8 cellular contexts compared by ENCODE assay signal in the genomic region with DNA sequence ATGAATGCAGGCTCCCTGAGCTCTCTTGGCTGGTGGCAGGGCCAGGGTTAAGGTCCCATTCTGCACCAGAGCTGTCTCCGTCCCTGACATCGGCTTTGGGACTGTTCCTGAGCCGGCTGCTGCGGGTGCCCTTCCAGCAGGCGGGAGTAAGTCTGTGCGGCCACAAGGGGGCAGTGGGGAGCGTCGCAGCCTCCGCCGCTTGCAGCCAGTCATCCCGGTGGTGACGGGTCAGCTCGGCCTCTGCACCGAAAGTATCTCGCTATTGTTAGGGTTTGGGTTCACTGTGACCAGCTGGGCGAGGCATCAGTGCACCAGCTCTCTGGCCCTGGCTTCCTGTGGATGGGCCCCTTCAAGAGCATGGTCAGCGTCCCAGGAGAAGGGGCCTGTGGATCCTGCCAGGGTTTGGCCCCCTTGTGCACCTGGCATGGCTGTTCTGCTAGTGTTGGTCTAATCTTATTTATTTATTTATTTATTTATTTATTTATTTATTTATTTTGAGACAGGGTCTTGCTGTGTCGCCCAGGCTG. TPM values are rescaled to one million over a fixed set of nuclear protein-coding genes. Genes with fewer than 3 reads are reported as not detected.
A peak's percentile ranks its signal among the peaks of the same experiment; 100 is the strongest.
DNase-seq lines count a peak whose midpoint lies in the region; ATAC-seq and TF ChIP-seq lines count a peak whose summit lies in the region.

No MANE protein-coding gene starts in this region.

- CTCF ChIA-PET in activated CD4-positive, alpha-beta memory T cell treated with anti-CD3 and anti-CD28 coated beads, Interleukin-2, amount 10 ng/mL, durations not matched to agents 7 days and 5 days (lab: Charles Lee) = interaction anchor here (0.6 to 3.4 kb wide), 19 partner anchors 9 to 1429 kb away, joined by 3 to 38 read pairs (median 5); a partner anchor contains a TSS

- no peak overlapping the region for H3K27ac ChIP-seq in C4-2B
- peak overlapping the region in 1 of 2 donors; percentile 25 for H3K27ac ChIP-seq in lung (ENCODE audit: low read depth in 1 of 2, low read length in 1 of 2)

- 9% methylated on average over 18 of the region's 18 CpGs for WGBS in lung, 2 donors

- no peaks in the 10 kb centered on the region for H3K27me3 Mint-ChIP-seq in activated CD4-positive, alpha-beta memory T cell treated with anti-CD3 and anti-CD28 coated beads, Interleukin-2, amount 10 ng/mL, durations not matched to agents 7 days and 5 days

- no peaks in the 10 kb centered on the region for H3K27me3 ChIP-seq in lung (ENCODE audit: control insufficient read depth, insufficient read depth)

- H3K36me3 ChIP-seq in lung (ENCODE audit: control insufficient read depth in 2 of 2, insufficient read depth in 2 of 2, low read length in 2 of 2) = peaks cover 0 to 4% of the 10 kb centered on the region in 2 donors

- H3K27ac Mint-ChIP-seq in activated CD4-positive, alpha-beta memory T cell treated with anti-CD3 and anti-CD28 coated beads, Interleukin-2, amount 10 ng/mL, durations not matched to agents 7 days and 5 days = no peak overlapping the region

- no peak overlapping the region for H3K4me3 Mint-ChIP-seq in activated CD4-positive, alpha-beta memory T cell treated with anti-CD3 and anti-CD28 coated beads, Interleukin-2, amount 10 ng/mL, durations not matched to agents 7 days and 5 days

- H3K36me3 Mint-ChIP-seq in activated CD4-positive, alpha-beta memory T cell treated with anti-CD3 and anti-CD28 coated beads, Interleukin-2, amount 10 ng/mL, durations not matched to agents 7 days and 5 days (ENCODE audit: low read depth) = peaks cover 3% of the 10 kb centered on the region

- H3K4me3 ChIP-seq in lung = no peak overlapping the region

- H3K4me1 Mint-ChIP-seq in activated CD4-positive, alpha-beta memory T cell treated with anti-CD3 and anti-CD28 coated beads, Interleukin-2, amount 10 ng/mL, durations not matched to agents 7 days and 5 days = peaks cover 24% of the 10 kb centered on the region

- H3K4me1 ChIP-seq in lung (ENCODE audit: control insufficient read depth in 2 of 2, insufficient read depth in 2 of 2, low read length in 2 of 2) = peaks cover 8 to 18% of the 10 kb centered on the region in 2 donors

- DNase-seq in NCI-H460 (ENCODE audit: extremely low read depth, low read depth) (peak; percentile 54), ecto neural progenitor cell (ENCODE audit: low spot score) (peak; percentile 88), lung (ENCODE audit: low spot score) (peak; percentile 76)
- peak; percentile 73 for DNase-seq in activated CD4-positive, alpha-beta memory T cell treated with anti-CD3 and anti-CD28 coated beads, Interleukin-2, amount 10 ng/mL, durations not matched to agents 7 days and 5 days
- DNase-seq in stimulated activated CD4-positive, alpha-beta T cell treated with anti-CD3 and anti-CD28 coated beads, TNF-alpha, amount 100 ng/mL, for 48 hours (ENCODE audit: low read depth in 3 of 3) = peak; percentile 58 to 81 (median 61)

- H3K9me3 ChIP-seq in lung (ENCODE audit: control insufficient read depth in 2 of 2, insufficient read depth in 1 of 2, low read length in 1 of 2) = no peaks in the 10 kb centered on the region

- ATAC-seq in GM21619 (IDR thresholded peaks at IDR 0.05; ENCODE audit: unreplicated experiment) = peak; percentile 56
- ATAC-seq in lung (ENCODE audit: insufficient read depth, low FRiP score) = peak; percentile 91
- ATAC-seq in HG02973 (IDR thresholded peaks at IDR 0.05; ENCODE audit: unreplicated experiment) = no peak

- peak; percentile 99 for TF ChIP-seq CTCF in C4-2B (conservative IDR thresholded peaks at IDR 0.05)
- TF ChIP-seq CTCF in lung (IDR thresholded peaks at IDR 0.05; ENCODE audit: control extremely low read depth, extremely low read depth) = peak; percentile 83

- H3K9me3 Mint-ChIP-seq in activated CD4-positive, alpha-beta memory T cell treated with anti-CD3 and anti-CD28 coated beads, Interleukin-2, amount 10 ng/mL, durations not matched to agents 7 days and 5 days = no peaks in the 10 kb centered on the region

- POLR2A ChIA-PET in activated CD4-positive, alpha-beta memory T cell treated with anti-CD3 and anti-CD28 coated beads, Interleukin-2, amount 10 ng/mL, durations not matched to agents 7 days and 5 days (lab: Charles Lee) = interaction anchor here (0.7 to 2.3 kb wide), 7 partner anchors 27 to 130 kb away, joined by 3 to 6 read pairs (median 4); a partner anchor contains a TSS

RNA-seq across cellular contexts. Expression of a gene that starts 15.1 kb away (rescaled TPM):
- total RNA-seq in NCI-H460 (2014; rRNA removed; shearing (Covaris generic)) = 116 and 139 TPM in 2 replicates
- 269 and 334 TPM in 2 replicates for polyA plus RNA-seq in NCI-H460 (2014; cell fraction: nucleus; rRNA removed)
- total RNA-seq in activated CD4-positive, alpha-beta memory T cell treated with anti-CD3 and anti-CD28 coated beads, Interleukin-2, amount 10 ng/mL, durations not matched to agents 7 days and 5 days = 10 to 100 TPM; 91.6 to 93.0 TPM
- total RNA-seq in lung = 100 to 1,000 TPM; 105 to 192 TPM
- 100 to 1,000 TPM; 409 to 415 TPM for polyA plus RNA-seq in lung

RNA-seq across cellular contexts. Expression of a gene that starts 26.2 kb away (rescaled TPM):
- not detected in 2 replicates for total RNA-seq in NCI-H460 (2014; rRNA removed; shearing (Covaris generic))
- polyA plus RNA-seq in NCI-H460 (2014; cell fraction: nucleus; rRNA removed) = not detected in 2 replicates
- total RNA-seq in activated CD4-positive, alpha-beta memory T cell treated with anti-CD3 and anti-CD28 coated beads, Interleukin-2, amount 10 ng/mL, durations not matched to agents 7 days and 5 days = not detected
- 1 to 10 TPM in 1 of 2 donors, under 1 TPM in 1; 0.18 to 2.3 TPM for total RNA-seq in lung
- polyA plus RNA-seq in lung = under 1 TPM; 0.08 to 0.45 TPM

RNA-seq across cellular contexts. Expression of a gene that starts 27.3 kb away (rescaled TPM):
- 53.8 and 59.1 TPM in 2 replicates for total RNA-seq in NCI-H460 (2014; rRNA removed; shearing (Covaris generic))
- polyA plus RNA-seq in NCI-H460 (2014; cell fraction: nucleus; rRNA removed) = 79.1 and 84.8 TPM in 2 replicates
- 100 to 1,000 TPM; 171 to 178 TPM for total RNA-seq in activated CD4-positive, alpha-beta memory T cell treated with anti-CD3 and anti-CD28 coated beads, Interleukin-2, amount 10 ng/mL, durations not matched to agents 7 days and 5 days
- 100 to 1,000 TPM in 1 of 2 donors, 10 to 100 TPM in 1; 32.7 to 153 TPM for total RNA-seq in lung
- polyA plus RNA-seq in lung = 100 to 1,000 TPM in 1 of 2 donors, 10 to 100 TPM in 1; 89.1 to 193 TPM

RNA-seq across cellular contexts. Expression of a gene that starts 38.5 kb away (rescaled TPM):
- total RNA-seq in NCI-H460 (2014; rRNA removed; shearing (Covaris generic)) = 51.5 and 57.1 TPM in 2 replicates
- polyA plus RNA-seq in NCI-H460 (2014; cell fraction: nucleus; rRNA removed) = 38.3 and 45.6 TPM in 2 replicates
- total RNA-seq in activated CD4-positive, alpha-beta memory T cell treated with anti-CD3 and anti-CD28 coated beads, Interleukin-2, amount 10 ng/mL, durations not matched to agents 7 days and 5 days = 100 to 1,000 TPM; 108 to 114 TPM
- 100 to 1,000 TPM; 115 to 171 TPM for total RNA-seq in lung
- 10 to 100 TPM; 72.2 to 73.7 TPM for polyA plus RNA-seq in lung
